In genomic region chr4:68617003-68617698, GRCh38 we compare ENCODE assay signal across 28 cellular contexts. TPM values are rescaled to one million over a fixed set of nuclear protein-coding genes. Genes with fewer than 3 reads are reported as not detected.
DNase-seq lines count a peak whose midpoint lies in the region; ATAC-seq, FAIRE-seq and TF ChIP-seq lines count a peak whose summit lies in the region.
"Had no signal": no experiment of that assay in that cellular context is flagged by ENCODE, and none has a peak within 500 bp of the region (broad histone marks: within the 10 kb centered on the region; RNA-seq: fewer than 3 reads in every experiment).

No MANE protein-coding gene starts in this region.

- H3K27me3 Mint-ChIP-seq in activated CD8-positive, alpha-beta T cell treated with anti-CD3 and anti-CD28 coated beads for 36 hours: no peaks in the 10 kb centered on the region
- H3K27me3 Mint-ChIP-seq: activated CD4-positive, alpha-beta memory T cell treated with anti-CD3 and anti-CD28 coated beads, Interleukin-2, amount 10 ng/mL, durations not matched to agents 7 days and 5 days; stimulated activated naive B cell treated with anti-CD40 and anti-IgM and Interleukin-4, amounts not matched to agents 10 μg/mL and 1 μg/mL and 100 μg/mL, for 72 hours had no signal

- no peak overlapping the region for H3K4me3 Mint-ChIP-seq in activated CD8-positive, alpha-beta T cell treated with anti-CD3 and anti-CD28 coated beads for 36 hours
- H3K4me3 Mint-ChIP-seq: activated CD4-positive, alpha-beta memory T cell treated with anti-CD3 and anti-CD28 coated beads, Interleukin-2, amount 10 ng/mL, durations not matched to agents 7 days and 5 days; neural progenitor cell; stimulated activated naive B cell treated with anti-CD40 and anti-IgM and Interleukin-4, amounts not matched to agents 10 μg/mL and 1 μg/mL and 100 μg/mL, for 72 hours had no signal

- no peak for TF ChIP-seq CTCF in activated CD8-positive, alpha-beta T cell treated with anti-CD3 and anti-CD28 coated beads for 36 hours (IDR thresholded peaks at IDR 0.05)

- POLR2A ChIA-PET in activated CD8-positive, alpha-beta T cell treated with anti-CD3 and anti-CD28 coated beads for 36 hours (lab: Charles Lee): no interaction called here

- no peaks in the 10 kb centered on the region for H3K4me1 Mint-ChIP-seq in activated CD8-positive, alpha-beta T cell treated with anti-CD3 and anti-CD28 coated beads for 36 hours (ENCODE audit: low read depth)
- H3K4me1 Mint-ChIP-seq: activated CD4-positive, alpha-beta memory T cell treated with anti-CD3 and anti-CD28 coated beads, Interleukin-2, amount 10 ng/mL, durations not matched to agents 7 days and 5 days; neural progenitor cell had no signal

- DNase-seq in NCI-H1436 (lab: John Stamatoyannopoulos, UW) (no peak), GM19239 (ENCODE audit: insufficient read length, low spot score) (no peak), HuH-7 (ENCODE audit: low spot score) (no peak)
- no peak for DNase-seq in activated CD8-positive, alpha-beta T cell treated with anti-CD3 and anti-CD28 coated beads for 36 hours
- DNase-seq: activated CD4-positive, alpha-beta memory T cell treated with anti-CD3 and anti-CD28 coated beads, Interleukin-2, amount 10 ng/mL, durations not matched to agents 7 days and 5 days; activated CD4-positive, CD25-positive, alpha-beta regulatory T cell; activated naive CD4-positive, alpha-beta T cell treated with Interleukin-2 at 50 U/mL for 16 hours; activated T-cell treated with anti-CD3 and anti-CD28 coated beads, Interleukin-2, amount 50 U/mL, for 1 hour; anterior cingulate cortex; caudate nucleus; dorsolateral prefrontal cortex; GOT3; Karpas-422; NCI-H1092 treated with DMSO at 0.1 percent for 48 hours; NCI-H510A; psoas muscle; RPMI8226; SK-N-SH; stimulated activated naive B cell treated with anti-CD40 and anti-IgM and Interleukin-4, amounts not matched to agents 10 μg/mL and 1 μg/mL and 100 μg/mL, for 72 hours; testis had no signal

- ATAC-seq in GM18498 (IDR thresholded peaks at IDR 0.05; ENCODE audit: unreplicated experiment): peak; percentile 85
- peak; percentile 94 for ATAC-seq in GM18909 (IDR thresholded peaks at IDR 0.05; ENCODE audit: poor library complexity, unreplicated experiment)
- peak; percentile 82 for ATAC-seq in HG02678 (IDR thresholded peaks at IDR 0.05; ENCODE audit: unreplicated experiment)
- ATAC-seq in HG03342 (IDR thresholded peaks at IDR 0.05; ENCODE audit: unreplicated experiment): peak; percentile 79
- ATAC-seq in activated CD8-positive, alpha-beta T cell treated with anti-CD3 and anti-CD28 coated beads for 36 hours: no peak
- ATAC-seq: A549, psoas muscle had no signal

- no peak for FAIRE-seq in GM19239 (lab: Jason Lieb, UNC)
- FAIRE-seq: A549 had no signal

- H3K27ac Mint-ChIP-seq in activated CD8-positive, alpha-beta T cell treated with anti-CD3 and anti-CD28 coated beads for 36 hours: no peak overlapping the region
- H3K27ac Mint-ChIP-seq: activated CD4-positive, alpha-beta memory T cell treated with anti-CD3 and anti-CD28 coated beads, Interleukin-2, amount 10 ng/mL, durations not matched to agents 7 days and 5 days; neural progenitor cell; stimulated activated naive B cell treated with anti-CD40 and anti-IgM and Interleukin-4, amounts not matched to agents 10 μg/mL and 1 μg/mL and 100 μg/mL, for 72 hours had no signal

- H3K36me3 Mint-ChIP-seq in activated CD8-positive, alpha-beta T cell treated with anti-CD3 and anti-CD28 coated beads for 36 hours (ENCODE audit: low read depth): no peaks in the 10 kb centered on the region
- H3K36me3 Mint-ChIP-seq: neural progenitor cell; stimulated activated naive B cell treated with anti-CD40 and anti-IgM and Interleukin-4, amounts not matched to agents 10 μg/mL and 1 μg/mL and 100 μg/mL, for 72 hours had no signal

- H3K9me3 Mint-ChIP-seq in activated CD8-positive, alpha-beta T cell treated with anti-CD3 and anti-CD28 coated beads for 36 hours: no peaks in the 10 kb centered on the region
- H3K9me3 Mint-ChIP-seq: activated CD4-positive, alpha-beta memory T cell treated with anti-CD3 and anti-CD28 coated beads, Interleukin-2, amount 10 ng/mL, durations not matched to agents 7 days and 5 days; neural progenitor cell had no signal

- intact Hi-C loops in activated CD8-positive, alpha-beta T cell treated with anti-CD3 and anti-CD28 coated beads for 36 hours (cut with micrococcal nuclease): no loop called here

- CTCF ChIA-PET in activated CD8-positive, alpha-beta T cell treated with anti-CD3 and anti-CD28 coated beads for 36 hours (lab: Charles Lee): no interaction called here

RNA-seq across cellular contexts. Expression of gene UGT2B17, which starts 41.0 kb away (rescaled TPM):
- not detected for total RNA-seq in activated CD8-positive, alpha-beta T cell treated with anti-CD3 and anti-CD28 coated beads for 36 hours
- total RNA-seq: activated CD4-positive, alpha-beta memory T cell treated with anti-CD3 and anti-CD28 coated beads, Interleukin-2, amount 10 ng/mL, durations not matched to agents 7 days and 5 days; fibroblast of villous mesenchyme; lower leg skin; psoas muscle had no signal

RNA-seq across cellular contexts. Expression of gene UGT2B15, which starts 53.3 kb away (rescaled TPM):
- not detected for total RNA-seq in activated CD8-positive, alpha-beta T cell treated with anti-CD3 and anti-CD28 coated beads for 36 hours
- total RNA-seq: activated CD4-positive, alpha-beta memory T cell treated with anti-CD3 and anti-CD28 coated beads, Interleukin-2, amount 10 ng/mL, durations not matched to agents 7 days and 5 days; dorsolateral prefrontal cortex; fibroblast of villous mesenchyme had no signal
